Comparison of ENCODE assay signal across 1 cellular context in the genomic region with DNA sequence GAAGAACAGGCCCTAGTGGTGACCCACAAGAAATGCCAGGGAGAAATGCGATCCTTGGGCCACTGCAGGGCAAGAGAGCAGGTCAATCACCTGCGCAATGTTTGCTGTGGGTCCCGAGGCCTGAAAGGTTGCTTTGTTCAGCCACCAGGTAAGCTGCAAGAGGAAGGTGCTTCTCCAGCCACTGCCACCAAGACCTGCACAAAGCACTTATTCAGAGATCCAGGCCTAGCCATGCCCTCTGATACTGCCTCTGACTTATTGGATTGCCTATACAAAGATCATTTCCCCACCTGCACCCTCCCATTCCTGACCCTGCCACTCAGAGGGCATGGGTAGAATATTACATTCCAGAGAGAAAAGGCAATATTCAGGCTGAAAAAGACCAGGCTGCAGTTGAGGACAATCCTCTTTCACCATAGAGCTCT.
TF ChIP-seq lines count a peak whose summit lies in the region.

No MANE protein-coding gene starts in this region.

TF ChIP-seq in HepG2, 621 proteins besides CTCF, POLR2A, EP300 and RAD21 (continued from another document):
- TF ChIP-seq RXRA (CRISPR knock-in tag; IDR thresholded peaks at IDR 0.05) (peak; percentile 97), HNRNPL (IDR thresholded peaks at IDR 0.05; ENCODE audit: low read depth, low read length) (peak; percentile 86), CREB1 (IDR thresholded peaks at IDR 0.05) (no peak), CREB1 (CRISPR knock-in tag; IDR thresholded peaks at IDR 0.05) (peak; percentile 45; the same call in 1 of the 2 replicates), SOX5 (CRISPR knock-in tag; IDR thresholded peaks at IDR 0.05; ENCODE audit: borderline replicate concordance) (0 out of 2 replicates have a peak, but pooled peaks have one; percentile 32), ZNF564 (CRISPR knock-in tag; IDR thresholded peaks at IDR 0.05) (peak; percentile 21; the same call in 1 of the 2 replicates), ETV5 (CRISPR knock-in tag; IDR thresholded peaks at IDR 0.05; ENCODE audit: borderline replicate concordance) (0 out of 2 replicates have a peak, but pooled peaks have one; percentile 11), TBX2 (CRISPR knock-in tag; IDR thresholded peaks at IDR 0.05; ENCODE audit: borderline replicate concordance) (peak; percentile 54; the same call in 1 of the 2 replicates), NFRKB (IDR thresholded peaks at IDR 0.05) (no peak), ZNF432 (CRISPR knock-in tag; IDR thresholded peaks at IDR 0.05; ENCODE audit: borderline replicate concordance) (no peak), SOX6 (IDR thresholded peaks at IDR 0.05) (no peak), SOX6 (CRISPR knock-in tag; IDR thresholded peaks at IDR 0.05) (peak; percentile 86), RBAK (CRISPR knock-in tag; IDR thresholded peaks at IDR 0.05) (peak; percentile 17; the same call in 1 of the 2 replicates), JDP2 (CRISPR knock-in tag; IDR thresholded peaks at IDR 0.05; ENCODE audit: borderline replicate concordance) (no peak), MYC (CRISPR knock-in tag; IDR thresholded peaks at IDR 0.05; ENCODE audit: borderline replicate concordance) (peak; percentile 19; the same call in 1 of the 2 replicates), ZBTB33 (CRISPR knock-in tag; IDR thresholded peaks at IDR 0.05) (no peak), TCF7L2 (IDR thresholded peaks at IDR 0.05; ENCODE audit: low read depth, low read length) (peak; percentile 38; the same call in 1 of the 2 replicates), ZNF3 (CRISPR knock-in tag; IDR thresholded peaks at IDR 0.05) (no peak), SRF (IDR thresholded peaks at IDR 0.05; ENCODE audit: low read depth, low read length) (no peak), NCOA2 (CRISPR knock-in tag; IDR thresholded peaks at IDR 0.05) (peak; percentile 71), ELF4 (CRISPR knock-in tag; IDR thresholded peaks at IDR 0.05; ENCODE audit: borderline replicate concordance) (no peak), ARID5B (CRISPR knock-in tag; IDR thresholded peaks at IDR 0.05) (peak; percentile 59), RCOR2 (CRISPR knock-in tag; IDR thresholded peaks at IDR 0.05) (0 out of 2 replicates have a peak, but pooled peaks have one; percentile 19)
- TF ChIP-seq, protein P1, sequence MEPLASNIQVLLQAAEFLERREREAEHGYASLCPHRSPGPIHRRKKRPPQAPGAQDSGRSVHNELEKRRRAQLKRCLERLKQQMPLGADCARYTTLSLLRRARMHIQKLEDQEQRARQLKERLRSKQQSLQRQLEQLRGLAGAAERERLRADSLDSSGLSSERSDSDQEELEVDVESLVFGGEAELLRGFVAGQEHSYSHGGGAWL (CRISPR knock-in tag; IDR thresholded peaks at IDR 0.05): no peak
- TF ChIP-seq, protein P2, sequence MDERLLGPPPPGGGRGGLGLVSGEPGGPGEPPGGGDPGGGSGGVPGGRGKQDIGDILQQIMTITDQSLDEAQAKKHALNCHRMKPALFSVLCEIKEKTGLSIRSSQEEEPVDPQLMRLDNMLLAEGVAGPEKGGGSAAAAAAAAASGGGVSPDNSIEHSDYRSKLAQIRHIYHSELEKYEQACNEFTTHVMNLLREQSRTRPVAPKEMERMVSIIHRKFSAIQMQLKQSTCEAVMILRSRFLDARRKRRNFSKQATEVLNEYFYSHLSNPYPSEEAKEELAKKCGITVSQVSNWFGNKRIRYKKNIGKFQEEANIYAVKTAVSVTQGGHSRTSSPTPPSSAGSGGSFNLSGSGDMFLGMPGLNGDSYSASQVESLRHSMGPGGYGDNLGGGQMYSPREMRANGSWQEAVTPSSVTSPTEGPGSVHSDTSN (CRISPR knock-in tag; IDR thresholded peaks at IDR 0.05): peak; percentile 16; the same call in 1 of the 2 replicates
- TF ChIP-seq, protein P3, sequence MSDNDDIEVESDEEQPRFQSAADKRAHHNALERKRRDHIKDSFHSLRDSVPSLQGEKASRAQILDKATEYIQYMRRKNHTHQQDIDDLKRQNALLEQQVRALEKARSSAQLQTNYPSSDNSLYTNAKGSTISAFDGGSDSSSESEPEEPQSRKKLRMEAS (IDR thresholded peaks at IDR 0.05): 0 out of 2 replicates have a peak, but pooled peaks have one; percentile 21
